Comparison of ENCODE assay signal across 18 cellular contexts in the genomic region with DNA sequence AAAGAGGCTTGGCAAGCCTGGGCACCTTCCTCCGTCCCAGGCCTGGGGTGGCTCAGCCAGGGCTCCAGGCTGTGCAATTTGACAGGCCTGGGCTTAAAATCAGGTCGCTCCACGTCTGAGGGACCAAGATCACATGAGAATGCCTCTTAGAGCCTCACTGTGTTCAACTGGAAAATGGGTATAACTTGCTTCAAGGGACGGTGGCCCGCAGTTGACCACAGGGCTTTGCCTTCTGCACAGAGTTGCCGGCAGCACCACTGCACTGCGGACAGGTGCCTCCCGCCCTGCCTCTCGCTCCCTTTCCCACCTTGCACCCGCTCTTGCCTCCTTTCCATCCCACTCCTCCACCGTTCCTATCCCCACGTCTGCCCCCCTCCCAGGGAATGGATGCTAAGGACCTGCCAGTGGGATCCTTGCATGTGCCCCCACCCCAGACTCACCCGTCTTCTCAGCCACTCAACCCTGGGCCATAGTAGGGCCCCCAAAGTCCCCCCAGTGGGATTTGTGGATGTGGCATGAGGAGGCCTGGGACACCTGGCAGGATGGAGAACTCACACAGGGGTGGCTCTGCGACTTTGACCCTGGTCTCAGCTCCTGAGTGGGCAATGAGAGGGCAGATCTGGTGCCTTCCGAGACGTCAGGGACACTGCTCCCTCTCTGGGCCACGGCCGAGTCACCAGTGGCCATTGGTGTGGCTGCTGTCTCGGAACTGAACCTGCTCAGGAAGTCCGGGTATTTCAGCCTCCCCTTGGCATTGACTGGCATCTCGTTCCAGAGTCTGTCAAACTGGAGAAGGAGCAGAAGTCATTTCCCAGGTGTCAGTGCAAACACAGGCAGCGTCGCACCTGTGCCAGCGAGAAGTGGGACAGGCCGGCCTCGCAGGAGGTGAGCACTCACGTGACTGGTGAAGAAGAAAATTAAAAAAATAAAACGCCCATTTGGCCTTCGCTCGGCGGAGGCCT.
DNase-seq lines count a peak whose midpoint lies in the region; ATAC-seq, FAIRE-seq and TF ChIP-seq lines count a peak whose summit lies in the region.
"Had no signal": no experiment of that assay in that cellular context is flagged by ENCODE, and none has a peak within 500 bp of the region (broad histone marks: within the 10 kb centered on the region; RNA-seq: fewer than 3 reads in every experiment).

No MANE protein-coding gene starts in this region.

- no peaks in the 10 kb centered on the region for H3K4me1 Mint-ChIP-seq in activated CD4-positive, alpha-beta T cell treated with anti-CD3 and anti-CD28 coated beads, Interleukin-2, amount 10 ng/mL, durations not matched to agents 7 days and 5 days
- H3K4me1 Mint-ChIP-seq in CD8-positive, alpha-beta memory T cell: no peaks in the 10 kb centered on the region

- peak; percentile 23 for FAIRE-seq in bronchial epithelial cell (lab: Jason Lieb, UNC)
- FAIRE-seq: GM19239, HepG2, HTR-8/SVneo had no signal

- no peaks in the 10 kb centered on the region for H3K4me1 ChIP-seq in CD8-positive, alpha-beta memory T cell (ENCODE audit: insufficient read depth, low read length)
- H3K4me1 ChIP-seq: HAP-1 had no signal

- no peaks in the 10 kb centered on the region for H3K27me3 Mint-ChIP-seq in activated CD4-positive, alpha-beta T cell treated with anti-CD3 and anti-CD28 coated beads, Interleukin-2, amount 10 ng/mL, durations not matched to agents 7 days and 5 days
- peaks cover 20 to 59% of the 10 kb centered on the region in 2 donors for H3K27me3 Mint-ChIP-seq in CD8-positive, alpha-beta memory T cell

- ATAC-seq in activated CD4-positive, CD25-positive, alpha-beta regulatory T cell treated with anti-CD3 and anti-CD28 coated beads, Interleukin-2, amount 50 U/mL, for 24 hours: no peak
- ATAC-seq: HepG2 had no signal

- no peaks in the 10 kb centered on the region for H3K9me3 Mint-ChIP-seq in activated CD4-positive, alpha-beta T cell treated with anti-CD3 and anti-CD28 coated beads, Interleukin-2, amount 10 ng/mL, durations not matched to agents 7 days and 5 days
- peaks cover 0 to 2% (median 0%) of the 10 kb centered on the region in 5 donors for H3K9me3 Mint-ChIP-seq in CD8-positive, alpha-beta memory T cell
- H3K9me3 Mint-ChIP-seq: CD4-positive, alpha-beta T cell had no signal

- H3K36me3 Mint-ChIP-seq in activated CD4-positive, alpha-beta T cell treated with anti-CD3 and anti-CD28 coated beads, Interleukin-2, amount 10 ng/mL, durations not matched to agents 7 days and 5 days (ENCODE audit: low read depth): no peaks in the 10 kb centered on the region
- peaks cover 0 to 3% (median 0%) of the 10 kb centered on the region in 3 donors for H3K36me3 Mint-ChIP-seq in CD8-positive, alpha-beta memory T cell

- H3K36me3 ChIP-seq in bronchial epithelial cell (ENCODE audit: control insufficient read depth, insufficient read depth, low read length): no peaks in the 10 kb centered on the region
- no peaks in the 10 kb centered on the region for H3K36me3 ChIP-seq in CD8-positive, alpha-beta memory T cell (ENCODE audit: insufficient read depth, low read length)
- H3K36me3 ChIP-seq: BLaER1 treated with 17β-estradiol and CSF1 and Interleukin-3, amounts not matched to agents 10 nM and 100 nM; HAP-1 had no signal

- H3K27me3 ChIP-seq in bronchial epithelial cell (ENCODE audit: control insufficient read depth, insufficient read depth, low read length): peaks cover 2% of the 10 kb centered on the region
- peaks cover 4% of the 10 kb centered on the region for H3K27me3 ChIP-seq in CD8-positive, alpha-beta memory T cell (ENCODE audit: insufficient read depth, low read length, poor library complexity, severe bottlenecking)
- H3K27me3 ChIP-seq: BLaER1 treated with 17β-estradiol and CSF1 and Interleukin-3, amounts not matched to agents 10 nM and 100 nM had no signal

- H3K9me3 ChIP-seq in CD8-positive, alpha-beta memory T cell (ENCODE audit: low read length): no peaks in the 10 kb centered on the region
- H3K9me3 ChIP-seq: BLaER1 treated with 17β-estradiol and CSF1 and Interleukin-3, amounts not matched to agents 10 nM and 100 nM; HAP-1 had no signal

- no peak for TF ChIP-seq CTCF in bronchial epithelial cell (IDR thresholded peaks at IDR 0.05; ENCODE audit: insufficient read depth, low read length, severe bottlenecking)

- H3K4me3 Mint-ChIP-seq in activated CD4-positive, alpha-beta T cell treated with anti-CD3 and anti-CD28 coated beads, Interleukin-2, amount 10 ng/mL, durations not matched to agents 7 days and 5 days: no peak overlapping the region
- H3K4me3 Mint-ChIP-seq in CD8-positive, alpha-beta memory T cell: no peak overlapping the region
- H3K4me3 Mint-ChIP-seq: CD4-positive, alpha-beta T cell had no signal

- H3K4me3 ChIP-seq in bronchial epithelial cell (ENCODE audit: low read depth, low read length): no peak overlapping the region
- H3K4me3 ChIP-seq in CD8-positive, alpha-beta memory T cell (ENCODE audit: low read length): no peak overlapping the region
- H3K4me3 ChIP-seq: BLaER1 treated with 17β-estradiol and CSF1 and Interleukin-3, amounts not matched to agents 10 nM and 100 nM; HAP-1 had no signal

- peak; percentile 24 for DNase-seq in activated effector memory CD4-positive, alpha-beta T cell treated with anti-CD3 and anti-CD28 coated beads, Interleukin-2, amount 50 U/mL, for 16 hours
- no peak for DNase-seq in activated effector memory CD4-positive, alpha-beta T cell treated with Interleukin-2 at 50 U/mL for 16 hours
- DNase-seq in bronchial epithelial cell (ENCODE audit: low read depth) (no peak), mesenteric fat pad (ENCODE audit: low spot score) (peak; percentile 86), CD1c-positive myeloid dendritic cell (ENCODE audit: extremely low spot score) (no peak)
- no peak for DNase-seq in activated CD4-positive, alpha-beta T cell treated with anti-CD3 and anti-CD28 coated beads, Interleukin-2, amount 10 ng/mL, durations not matched to agents 7 days and 5 days
- DNase-seq in CD8-positive, alpha-beta memory T cell: no peak
- DNase-seq: ACHN; CD4-positive, alpha-beta T cell; DND-41; GF-D8; GOT3 had no signal

- no peak overlapping the region for H3K27ac Mint-ChIP-seq in activated CD4-positive, alpha-beta T cell treated with anti-CD3 and anti-CD28 coated beads, Interleukin-2, amount 10 ng/mL, durations not matched to agents 7 days and 5 days
- no peak overlapping the region for H3K27ac Mint-ChIP-seq in CD8-positive, alpha-beta memory T cell
- H3K27ac Mint-ChIP-seq: CD4-positive, alpha-beta T cell had no signal

- H3K27ac ChIP-seq in CD8-positive, alpha-beta memory T cell (ENCODE audit: low read depth, low read length): no peak overlapping the region
- H3K27ac ChIP-seq: BLaER1 treated with 17β-estradiol and CSF1 and Interleukin-3, amounts not matched to agents 10 nM and 100 nM had no signal

- POLR2A ChIA-PET in activated CD4-positive, alpha-beta T cell treated with anti-CD3 and anti-CD28 coated beads, Interleukin-2, amount 10 ng/mL, durations not matched to agents 7 days and 5 days (lab: Charles Lee): no interaction called here
- POLR2A ChIA-PET in CD8-positive, alpha-beta memory T cell (lab: Charles Lee): no interaction called here

- CTCF ChIA-PET in activated CD4-positive, alpha-beta T cell treated with anti-CD3 and anti-CD28 coated beads, Interleukin-2, amount 10 ng/mL, durations not matched to agents 7 days and 5 days (lab: Charles Lee): no interaction called here
- CTCF ChIA-PET in CD8-positive, alpha-beta memory T cell (lab: Charles Lee): no interaction called here

Comparison
In these comparisons a context has a peak if more than half of its experiments do, and no peak if none do; other contexts are left out.
1. DNase-seq: peak in activated effector memory CD4-positive, alpha-beta T cell treated with anti-CD3 and anti-CD28 coated beads, Interleukin-2, amount 50 U/mL, for 16 hours (single experiment) and mesenteric fat pad (single experiment); none in activated effector memory CD4-positive, alpha-beta T cell treated with Interleukin-2 at 50 U/mL for 16 hours (single experiment), bronchial epithelial cell (single experiment), activated CD4-positive, alpha-beta T cell treated with anti-CD3 and anti-CD28 coated beads, Interleukin-2, amount 10 ng/mL, durations not matched to agents 7 days and 5 days (single experiment), CD1c-positive myeloid dendritic cell (single experiment) and CD8-positive, alpha-beta memory T cell (0 of 5).